17 cellular contexts compared by ENCODE assay signal in the genomic region with DNA sequence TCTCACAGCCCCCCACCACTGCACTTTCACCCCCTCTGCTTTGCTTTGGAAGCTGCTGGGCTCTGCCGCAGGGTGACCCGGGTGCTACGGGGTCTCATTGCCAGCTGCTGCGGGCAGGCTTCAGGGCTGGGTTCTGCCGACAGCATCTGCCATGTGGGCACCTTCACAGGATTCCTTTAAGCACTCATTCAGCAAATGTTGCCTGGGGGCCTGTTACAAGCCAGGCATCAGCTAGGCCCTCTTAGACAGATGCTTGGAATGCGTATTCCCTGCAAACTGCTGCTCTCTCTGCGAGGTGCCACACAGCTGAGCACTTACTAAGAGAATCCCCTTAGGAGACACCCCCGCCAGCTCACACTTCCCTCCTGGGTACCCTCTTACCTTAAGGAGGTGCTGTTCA. TPM values are rescaled to one million over a fixed set of nuclear protein-coding genes. Genes with fewer than 3 reads are reported as not detected.
A peak's percentile ranks its signal among the peaks of the same experiment; 100 is the strongest.
DNase-seq lines count a peak whose midpoint lies in the region; ATAC-seq and TF ChIP-seq lines count a peak whose summit lies in the region.
"Had no signal": no experiment of that assay in that cellular context is flagged by ENCODE, and none has a peak within 500 bp of the region (broad histone marks: within the 10 kb centered on the region; RNA-seq: fewer than 3 reads in every experiment).

No MANE protein-coding gene starts in this region.

- H3K9me3 ChIP-seq in H9 (ENCODE audit: control insufficient read depth, low read depth, low read length) (no peaks in the 10 kb centered on the region), SJCRH30 (replicated peaks) (no peaks in the 10 kb centered on the region), muscle layer of colon (ENCODE audit: low read length) (no peaks in the 10 kb centered on the region)
- H3K9me3 ChIP-seq in CD8-positive, alpha-beta memory T cell (ENCODE audit: low read length), result no peaks in the 10 kb centered on the region

- no peak overlapping the region for H2BK120ac ChIP-seq in H9 (ENCODE audit: low read depth, low read length, poor library complexity, severe bottlenecking)

- H3K36me3 Mint-ChIP-seq in H9 (ENCODE audit: insufficient read depth in 1 of 3, low read depth in 3 of 3), result no peaks in the 10 kb centered on the region
- no peaks in the 10 kb centered on the region for H3K36me3 Mint-ChIP-seq in CD8-positive, alpha-beta memory T cell
- H3K36me3 Mint-ChIP-seq: activated CD8-positive, alpha-beta memory T cell treated with anti-CD3 and anti-CD28 coated beads, Interleukin-2, amount 10 ng/mL, durations not matched to agents 7 days and 5 days; naive thymus-derived CD4-positive, alpha-beta T cell had no signal

- peaks cover 17 to 26% of the 10 kb centered on the region in 2 experiments for H3K4me1 Mint-ChIP-seq in H9
- peaks cover 5 to 11% (median 5%) of the 10 kb centered on the region in 3 donors for H3K4me1 Mint-ChIP-seq in CD8-positive, alpha-beta memory T cell

- H3K4me2 ChIP-seq in H9 (ENCODE audit: insufficient read depth, insufficient read length, low read length), result no peak overlapping the region

- H3K4me3 Mint-ChIP-seq in H9, result no peak overlapping the region
- no peak overlapping the region for H3K4me3 Mint-ChIP-seq in CD8-positive, alpha-beta memory T cell
- H3K4me3 Mint-ChIP-seq: activated CD8-positive, alpha-beta memory T cell treated with anti-CD3 and anti-CD28 coated beads, Interleukin-2, amount 10 ng/mL, durations not matched to agents 7 days and 5 days; naive thymus-derived CD4-positive, alpha-beta T cell; T-helper 17 cell had no signal

- no peaks in the 10 kb centered on the region; a peak in 1 of 5 replicates for H3K9me3 Mint-ChIP-seq in H9
- H3K9me3 Mint-ChIP-seq in CD8-positive, alpha-beta memory T cell, result no peaks in the 10 kb centered on the region
- H3K9me3 Mint-ChIP-seq: naive thymus-derived CD4-positive, alpha-beta T cell had no signal

- no peak overlapping the region for H3K4ac ChIP-seq in H9 (ENCODE audit: low read depth, low read length)

- no peaks in the 10 kb centered on the region for H4K20me1 ChIP-seq in H9 (ENCODE audit: control insufficient read depth, insufficient read depth, insufficient read length)

- H3T11ph ChIP-seq in H9 (ENCODE audit: low read length), result no peak overlapping the region

- H3K27me3 Mint-ChIP-seq in H9 (ENCODE audit: low read depth), result peaks cover 2% of the 10 kb centered on the region
- H3K27me3 Mint-ChIP-seq in CD8-positive, alpha-beta memory T cell, result peaks cover 14 to 20% of the 10 kb centered on the region in 2 donors

- no peak overlapping the region for H2BK5ac ChIP-seq in H9 (ENCODE audit: insufficient read length, low read length)

- no peak overlapping the region for H2BK15ac ChIP-seq in H9 (ENCODE audit: low read depth, low read length)

- CTCF ChIA-PET in CD8-positive, alpha-beta memory T cell (lab: Charles Lee), result interaction anchor here (0.8 kb wide), 2 partner anchors 8 to 71 kb away, joined by 3 read pairs; no protein-coding TSS in a partner anchor

- ATAC-seq in HG02642 (IDR thresholded peaks at IDR 0.05; ENCODE audit: poor library complexity, unreplicated experiment), result no peak
- ATAC-seq: activated CD4-positive, CD25-positive, alpha-beta regulatory T cell treated with anti-CD3 and anti-CD28 coated beads, Interleukin-2, amount 50 U/mL, for 24 hours; activated CD8-positive, alpha-beta memory T cell treated with anti-CD3 and anti-CD28 coated beads, Interleukin-2, amount 10 ng/mL, durations not matched to agents 7 days and 5 days; naive thymus-derived CD4-positive, alpha-beta T cell; T-helper 17 cell had no signal

- H3K27ac ChIP-seq in H9 (ENCODE audit: insufficient read length, low read depth, low read length), result no peak overlapping the region
- no peak overlapping the region; the same call in 1 of the 2 replicates for H3K27ac ChIP-seq in SJCRH30
- H3K27ac ChIP-seq in muscle layer of colon (ENCODE audit: low read depth, low read length), result peak overlapping the region; percentile 50
- H3K27ac ChIP-seq in CD8-positive, alpha-beta memory T cell (ENCODE audit: low read depth, low read length), result no peak overlapping the region

- H3K56ac ChIP-seq in H9 (ENCODE audit: insufficient read length, low read depth, low read length), result no peak overlapping the region

- no CpG with 5 or more reads among the region's 8 CpGs for WGBS in H9 (ENCODE audit: extremely low coverage, insufficient read length, low lambda C conversion rate)

- no peak overlapping the region for H4K5ac ChIP-seq in H9 (ENCODE audit: insufficient read length, low read depth, low read length)

- H3K79me2 ChIP-seq in H9 (ENCODE audit: insufficient read depth, low read length), result no peaks in the 10 kb centered on the region

- H2AK5ac ChIP-seq in H9 (ENCODE audit: insufficient read length, low read length), result no peak overlapping the region

- DNase-seq in DMS 273 (lab: John Stamatoyannopoulos, UW; ENCODE audit: unreplicated experiment) (peak; percentile 92), H9 (no peak), SJCRH30 (peak; percentile 64 to 66), NCI-H345 (lab: John Stamatoyannopoulos, UW) (no peak), activated T-cell treated with anti-CD3 and anti-CD28 coated beads for 4 hours (no peak)
- DNase-seq in CD8-positive, alpha-beta memory T cell, result no peak
- DNase-seq: activated CD8-positive, alpha-beta memory T cell treated with anti-CD3 and anti-CD28 coated beads, Interleukin-2, amount 10 ng/mL, durations not matched to agents 7 days and 5 days; activated effector memory CD4-positive, alpha-beta T cell treated with anti-CD3 and anti-CD28 coated beads, Interleukin-2, amount 50 U/mL, for 16 hours; aorta; naive thymus-derived CD4-positive, alpha-beta T cell; NCI-H1930; NCI-H774; T-helper 17 cell had no signal

- no peak overlapping the region for H4K91ac ChIP-seq in H9 (ENCODE audit: insufficient read length, low read depth, low read length)

- no peak for TF ChIP-seq CTCF in H9 (conservative IDR thresholded peaks at IDR 0.05)

- H2BK12ac ChIP-seq in H9 (ENCODE audit: insufficient read length, low read depth, low read length), result no peak overlapping the region

- H3K14ac ChIP-seq in H9 (ENCODE audit: insufficient read depth, low read length), result no peak overlapping the region

- no peaks in the 10 kb centered on the region for H3K23me2 ChIP-seq in H9 (ENCODE audit: insufficient read length, low read depth, low read length, poor library complexity, severe bottlenecking)

- H2BK20ac ChIP-seq in H9 (ENCODE audit: low read depth, low read length, poor library complexity, severe bottlenecking), result no peak overlapping the region

- H3K36me3 ChIP-seq in SJCRH30 (no peaks in the 10 kb centered on the region), muscle layer of colon (ENCODE audit: insufficient read depth, low read length) (no peaks in the 10 kb centered on the region)
- no peaks in the 10 kb centered on the region for H3K36me3 ChIP-seq in CD8-positive, alpha-beta memory T cell (ENCODE audit: insufficient read depth, low read length)

- no peak overlapping the region for H4K8ac ChIP-seq in H9 (replicated peaks; ENCODE audit: insufficient read length, low read depth, low read length)

- peak overlapping the region in 2 of 3 experiments; percentile 12 to 94; a peak in 2 of 7 replicates for H3K27ac Mint-ChIP-seq in H9
- H3K27ac Mint-ChIP-seq in CD8-positive, alpha-beta memory T cell, result no peak overlapping the region
- H3K27ac Mint-ChIP-seq: activated CD8-positive, alpha-beta memory T cell treated with anti-CD3 and anti-CD28 coated beads, Interleukin-2, amount 10 ng/mL, durations not matched to agents 7 days and 5 days; naive thymus-derived CD4-positive, alpha-beta T cell; progenitor cell of endocrine pancreas; T-helper 17 cell had no signal

- H3K27me3 ChIP-seq in H9 (ENCODE audit: insufficient read depth, low read length) (no peaks in the 10 kb centered on the region), SJCRH30 (peaks cover 7% of the 10 kb centered on the region), muscle layer of colon (ENCODE audit: control insufficient read depth in 1 of 2, insufficient read depth in 2 of 2, low read length in 2 of 2) (no peaks in the 10 kb centered on the region)
- peaks cover 5% of the 10 kb centered on the region for H3K27me3 ChIP-seq in CD8-positive, alpha-beta memory T cell (ENCODE audit: insufficient read depth, low read length, poor library complexity, severe bottlenecking)

- H2AFZ ChIP-seq in H9 (ENCODE audit: low read length), result no peak overlapping the region

- H3K18ac ChIP-seq in H9 (ENCODE audit: insufficient read length, low read depth, low read length), result no peak overlapping the region

- H3K4me3 ChIP-seq in SJCRH30 (no peak overlapping the region), muscle layer of colon (ENCODE audit: low read depth in 1 of 2, low read length in 2 of 2) (peak overlapping the region in 1 of 2 donors; percentile 1)
- H3K4me3 ChIP-seq in CD8-positive, alpha-beta memory T cell (ENCODE audit: low read length), result no peak overlapping the region

- no peaks in the 10 kb centered on the region for H3K4me1 ChIP-seq in H9 (ENCODE audit: insufficient read depth, low read length)
- peaks cover 30% of the 10 kb centered on the region for H3K4me1 ChIP-seq in SJCRH30
- peaks cover 79% of the 10 kb centered on the region for H3K4me1 ChIP-seq in muscle layer of colon (ENCODE audit: insufficient read depth, low read length)
- H3K4me1 ChIP-seq in CD8-positive, alpha-beta memory T cell (ENCODE audit: insufficient read depth, low read length), result peaks cover 3% of the 10 kb centered on the region

- H3K23ac ChIP-seq in H9 (ENCODE audit: insufficient read length, low read depth, low read length), result no peak overlapping the region

- H3K79me1 ChIP-seq in H9 (ENCODE audit: insufficient read depth, low read depth, low read length, poor library complexity, severe bottlenecking), result no peaks in the 10 kb centered on the region

- POLR2A ChIA-PET in CD8-positive, alpha-beta memory T cell (lab: Charles Lee), result no interaction called here

- H3K9ac ChIP-seq in H9 (ENCODE audit: extremely low read depth, insufficient read length, low read length), result no peak overlapping the region
- no peak overlapping the region for H3K9ac ChIP-seq in muscle layer of colon (ENCODE audit: low read length)

RNA-seq across cellular contexts. Expression of a gene that starts 29.2 kb away (rescaled TPM):
- 6.2 and 6.5 TPM in 2 replicates for total RNA-seq in H9 (2021)
- 2.6 and 2.7 TPM in 2 replicates for total RNA-seq in SJCRH30 (2014; rRNA removed; shearing (Covaris generic))
- under 1 TPM in 1 of 2 experiments, not detected in 1; 0.85 TPM for total RNA-seq in CD8-positive, alpha-beta memory T cell
- not detected for polyA plus RNA-seq in CD8-positive, alpha-beta memory T cell
- total RNA-seq: activated CD8-positive, alpha-beta memory T cell treated with anti-CD3 and anti-CD28 coated beads, Interleukin-2, amount 10 ng/mL, durations not matched to agents 7 days and 5 days; T-helper 17 cell had no signal

RNA-seq across cellular contexts. Expression of a gene that starts 29.9 kb away (rescaled TPM):
- 40.3 and 43.3 TPM in 2 replicates for total RNA-seq in H9 (2021)
- 64.8 and 72.3 TPM in 2 replicates for total RNA-seq in SJCRH30 (2014; rRNA removed; shearing (Covaris generic))
- 10 to 100 TPM; 67.9 to 69.9 TPM for total RNA-seq in CD8-positive, alpha-beta memory T cell
- polyA plus RNA-seq in CD8-positive, alpha-beta memory T cell, result 98.9 TPM

RNA-seq across cellular contexts. Expression of a gene that starts 57.1 kb away (rescaled TPM):
- not detected in 2 replicates for total RNA-seq in H9 (2021)
- total RNA-seq in SJCRH30 (2014; rRNA removed; shearing (Covaris generic)), result not detected in 2 replicates
- not detected for total RNA-seq in CD8-positive, alpha-beta memory T cell
- not detected for polyA plus RNA-seq in CD8-positive, alpha-beta memory T cell
- total RNA-seq: activated CD8-positive, alpha-beta memory T cell treated with anti-CD3 and anti-CD28 coated beads, Interleukin-2, amount 10 ng/mL, durations not matched to agents 7 days and 5 days; naive thymus-derived CD4-positive, alpha-beta T cell; progenitor cell of endocrine pancreas; T-helper 17 cell had no signal
- polyA plus RNA-seq: naive thymus-derived CD4-positive, alpha-beta T cell had no signal

Comparison
In these comparisons a context has a peak if more than half of its experiments do, and no peak if none do; other contexts are left out.
1. DNase-seq: peak in DMS 273 (single experiment) and SJCRH30 (2 of 2); none in H9 (single experiment), CD8-positive, alpha-beta memory T cell (0 of 5), NCI-H345 (single experiment) and activated T-cell treated with anti-CD3 and anti-CD28 coated beads for 4 hours (single experiment).
2. H3K27ac Mint-ChIP-seq: peak in H9 (2 of 3); none in CD8-positive, alpha-beta memory T cell (0 of 8).